In genomic region chr17:81999975-82000802, GRCh38 we compare ENCODE assay signal across 1 cellular context.
TF ChIP-seq lines count a peak whose summit lies in the region.

No MANE protein-coding gene starts in this region.

TF ChIP-seq in HepG2, 621 proteins besides CTCF, POLR2A, EP300 and RAD21 (continued from another document and continues in another):
- peak; percentile 89; the same call in 1 of the 2 replicates for TF ChIP-seq ZNF276 (CRISPR knock-in tag; IDR thresholded peaks at IDR 0.05; ENCODE audit: low read depth)
- no peak; the same call in 1 of the 2 replicates for TF ChIP-seq FOSL2 (CRISPR knock-in tag; IDR thresholded peaks at IDR 0.05)
- peak; percentile 28; the same call in 1 of the 2 replicates for TF ChIP-seq ZBTB39 (CRISPR knock-in tag; IDR thresholded peaks at IDR 0.05)
- peak; percentile 85; the same call in 1 of the 2 replicates for TF ChIP-seq GZF1 (CRISPR knock-in tag; IDR thresholded peaks at IDR 0.05)
- TF ChIP-seq FOXC1 (CRISPR knock-in tag; IDR thresholded peaks at IDR 0.05; ENCODE audit: borderline replicate concordance), result peak; percentile 68; the same call in 1 of the 2 replicates
- TF ChIP-seq PCBP1 (IDR thresholded peaks at IDR 0.05; ENCODE audit: borderline replicate concordance, low read depth, low read length), result no peak
- peak; percentile 60; the same call in 1 of the 2 replicates for TF ChIP-seq ZBTB42 (CRISPR knock-in tag; IDR thresholded peaks at IDR 0.05)
- TF ChIP-seq NFKB2 (CRISPR knock-in tag; IDR thresholded peaks at IDR 0.05; ENCODE audit: borderline replicate concordance), result peak; percentile 81
- peak; percentile 66 for TF ChIP-seq PRPF4 (IDR thresholded peaks at IDR 0.05; ENCODE audit: low read depth, low read length, poor library complexity, severe bottlenecking)
- TF ChIP-seq ZNF577 (CRISPR knock-in tag; IDR thresholded peaks at IDR 0.05; ENCODE audit: borderline replicate concordance, low read depth), result 0 out of 2 replicates have a peak, but pooled peaks have one; percentile 73
- TF ChIP-seq AFF4 (CRISPR knock-in tag; IDR thresholded peaks at IDR 0.05), result peak; percentile 89
- peak; percentile 95 for TF ChIP-seq POGK (CRISPR knock-in tag; conservative IDR thresholded peaks at IDR 0.05)
- 0 out of 4 replicates have a peak, but pooled peaks of 1 of the 2 experiments have one; percentile 23 for TF ChIP-seq NR2F1 (CRISPR knock-in tag; IDR thresholded peaks at IDR 0.05)
- peak; percentile 74; the same call in 1 of the 2 replicates for TF ChIP-seq ZNF274 (CRISPR knock-in tag; IDR thresholded peaks at IDR 0.05)
- peak; percentile 37; the same call in 1 of the 2 replicates for TF ChIP-seq ZNF205 (CRISPR knock-in tag; IDR thresholded peaks at IDR 0.05)
- TF ChIP-seq ZNF350 (CRISPR knock-in tag; IDR thresholded peaks at IDR 0.05; ENCODE audit: borderline replicate concordance, low read depth), result peak; percentile 75; the same call in 1 of the 2 replicates
- peak; percentile 81; the same call in 1 of the 2 replicates for TF ChIP-seq ZNF326 (CRISPR knock-in tag; IDR thresholded peaks at IDR 0.05; ENCODE audit: borderline replicate concordance)
- 0 out of 2 replicates have a peak, but pooled peaks have one; percentile 40 for TF ChIP-seq MYNN (CRISPR knock-in tag; IDR thresholded peaks at IDR 0.05; ENCODE audit: low read depth)
- TF ChIP-seq KLF9 (CRISPR knock-in tag; IDR thresholded peaks at IDR 0.05; ENCODE audit: low read depth), result no peak
- peak; percentile 65 for TF ChIP-seq THAP7 (CRISPR knock-in tag; IDR thresholded peaks at IDR 0.05)
- peak; percentile 69 for TF ChIP-seq POLR2G (IDR thresholded peaks at IDR 0.05; ENCODE audit: low read depth, low read length)
- peak; percentile 40 for TF ChIP-seq ZNF317 (CRISPR knock-in tag; IDR thresholded peaks at IDR 0.05)
- TF ChIP-seq ZNF691 (CRISPR knock-in tag; IDR thresholded peaks at IDR 0.05; ENCODE audit: borderline replicate concordance, low read depth), result peak; percentile 48
- peak; percentile 8; the same call in 1 of the 2 replicates for TF ChIP-seq ZNF501 (CRISPR knock-in tag; IDR thresholded peaks at IDR 0.05)
- no peak for TF ChIP-seq E2F1 (CRISPR knock-in tag; IDR thresholded peaks at IDR 0.05)
- TF ChIP-seq SP5 (CRISPR knock-in tag; IDR thresholded peaks at IDR 0.05; ENCODE audit: borderline replicate concordance, low read depth), result peak; percentile 79
- TF ChIP-seq ZBTB34 (CRISPR knock-in tag; IDR thresholded peaks at IDR 0.05), result 0 out of 2 replicates have a peak, but pooled peaks have one; percentile 25
- TF ChIP-seq PITX1 (CRISPR knock-in tag; IDR thresholded peaks at IDR 0.05), result peak; percentile 38
- TF ChIP-seq ZKSCAN8 (CRISPR knock-in tag; IDR thresholded peaks at IDR 0.05; ENCODE audit: borderline replicate concordance), result no peak
- TF ChIP-seq ZNF362 (CRISPR knock-in tag; IDR thresholded peaks at IDR 0.05; ENCODE audit: borderline replicate concordance), result peak; percentile 48; the same call in 1 of the 2 replicates
- TF ChIP-seq HNF1A (IDR thresholded peaks at IDR 0.05; ENCODE audit: low read depth), result 0 out of 2 replicates have a peak, but pooled peaks have one; percentile 6
- TF ChIP-seq HNF1A (CRISPR knock-in tag; IDR thresholded peaks at IDR 0.05; ENCODE audit: borderline replicate concordance), result 0 out of 2 replicates have a peak, but pooled peaks have one; percentile 46
- peak; percentile 45; the same call in 1 of the 2 replicates for TF ChIP-seq ZNF615 (CRISPR knock-in tag; IDR thresholded peaks at IDR 0.05; ENCODE audit: borderline replicate concordance)
